1 cellular context compared by ENCODE assay signal in the genomic region with DNA sequence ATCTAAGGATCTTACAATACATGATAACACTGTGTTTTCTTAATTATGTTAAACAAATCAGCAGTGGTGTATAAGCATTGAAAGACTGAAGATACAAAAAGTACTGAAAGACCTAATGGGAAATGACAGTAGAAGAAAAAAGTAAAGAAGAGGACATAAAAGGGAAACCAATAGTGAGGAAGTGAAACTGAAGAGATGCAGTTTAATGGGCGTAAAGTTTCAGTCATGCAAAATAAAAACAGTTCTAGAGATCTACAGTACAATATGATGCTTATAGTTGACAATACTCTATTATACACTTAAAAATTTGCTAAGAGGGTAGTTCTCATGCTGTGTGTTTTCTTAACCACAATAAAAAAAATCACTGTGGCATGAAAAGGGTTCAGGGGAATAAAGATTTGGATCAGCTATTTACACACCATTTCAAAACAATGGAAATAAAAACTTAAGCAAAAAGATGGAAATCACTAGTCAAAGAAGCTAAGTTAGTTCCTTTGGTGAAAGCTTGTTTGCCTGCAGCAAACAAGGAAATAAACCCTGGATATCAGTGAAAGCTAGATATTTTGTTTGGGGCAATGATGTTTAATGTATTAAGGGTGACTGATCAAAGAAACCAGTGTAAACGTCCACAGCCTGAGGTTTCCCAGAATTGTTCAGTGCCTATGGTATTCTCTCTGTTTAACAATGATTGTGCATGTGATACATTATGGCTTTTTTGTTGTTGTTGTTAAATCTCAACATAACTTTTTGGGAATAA.
TF ChIP-seq lines count a peak whose summit lies in the region.

No MANE protein-coding gene starts in this region.

TF ChIP-seq in GM12878, 131 proteins besides CTCF, POLR2A, EP300 and RAD21 (continued from another document):
- TF ChIP-seq ZSCAN29 (IDR thresholded peaks at IDR 0.05): no peak
